In the genomic region with DNA sequence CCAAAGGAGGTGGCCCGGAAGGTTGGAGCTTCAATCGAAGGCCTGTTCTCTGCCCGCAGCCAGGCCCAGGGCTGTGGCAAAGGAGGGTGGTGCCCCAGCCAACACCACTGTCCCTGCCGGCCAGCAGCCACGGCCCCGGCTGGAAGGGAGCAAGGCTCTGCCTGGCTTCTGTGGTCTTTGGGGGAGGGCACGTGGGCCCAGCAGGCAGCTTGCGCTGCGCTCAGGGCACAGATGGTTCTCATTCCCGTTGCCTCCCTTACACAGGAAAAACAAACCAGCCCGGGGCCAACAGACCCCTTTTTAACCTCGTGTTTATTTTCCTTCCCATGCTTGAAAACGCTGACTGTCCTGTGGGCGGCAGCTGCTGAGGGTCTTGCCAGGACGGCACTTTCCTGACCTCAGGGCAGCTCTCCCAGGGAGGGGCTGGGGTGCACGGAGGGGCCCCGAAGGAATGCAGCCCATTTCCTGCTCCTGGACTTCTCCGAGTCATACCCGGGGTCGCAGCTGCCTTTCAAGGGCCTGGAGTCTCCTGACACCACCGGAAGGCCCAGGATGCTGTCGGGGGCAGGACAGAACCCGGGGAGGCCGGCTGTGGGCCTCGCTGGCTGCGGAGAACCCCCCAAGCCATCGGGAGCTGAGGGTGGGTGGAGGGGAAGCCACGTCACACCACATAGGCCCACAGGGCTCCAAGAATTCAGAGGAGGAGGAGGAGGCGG, we compare ENCODE assay signal across 9 cellular contexts. TPM values are rescaled to one million over a fixed set of nuclear protein-coding genes. Genes with fewer than 3 reads are reported as not detected.
DNase-seq lines count a peak whose midpoint lies in the region; ATAC-seq and TF ChIP-seq lines count a peak whose summit lies in the region.
"Had no signal": no experiment of that assay in that cellular context is flagged by ENCODE, and none has a peak within 500 bp of the region (broad histone marks: within the 10 kb centered on the region; RNA-seq: fewer than 3 reads in every experiment).

No MANE protein-coding gene starts in this region.

- CTCF ChIA-PET in AG04450 (lab: Charles Lee), result interaction anchor here (1.1 kb wide), 1 partner anchor 13 kb away, joined by 4 read pairs; no protein-coding TSS in a partner anchor
- CTCF ChIA-PET in Calu3 (lab: Charles Lee), result interaction anchor here (0.6 kb wide), 1 partner anchor 401 kb away, joined by 4 read pairs; no protein-coding TSS in a partner anchor

- intact Hi-C loops in Calu3 (cut with micrococcal nuclease; ENCODE audit: unreplicated experiment), result no loop called here

- BruUV-seq in Calu3 (replicated peaks; lab: Mats Ljungman, UMichigan), result no TSS peak

- TF ChIP-seq CTCF in AG04450 (IDR thresholded peaks at IDR 0.05; ENCODE audit: low read depth, low read length) (no peak; the same call in 1 of the 2 replicates), Calu3 (IDR thresholded peaks at IDR 0.05; ENCODE audit: unreplicated experiment) (no peak)

- no peak for ATAC-seq in effector memory CD8-positive, alpha-beta T cell (replicated peaks)
- ATAC-seq in HG02885 (IDR thresholded peaks at IDR 0.05; ENCODE audit: poor library complexity, unreplicated experiment), result no peak
- ATAC-seq in GM21367 (IDR thresholded peaks at IDR 0.05; ENCODE audit: unreplicated experiment), result no peak

- H3K4me3 ChIP-seq in AG04450 (ENCODE audit: low read depth, low read length), result peak overlapping the region; percentile 31
- no peak overlapping the region for H3K4me3 ChIP-seq in muscle layer of colon (ENCODE audit: low read depth in 1 of 2, low read length in 2 of 2)

- peak overlapping the region; percentile 67 to 74 for H3K4me3 Mint-ChIP-seq in effector memory CD8-positive, alpha-beta T cell
- no peak overlapping the region for H3K4me3 Mint-ChIP-seq in Calu3 (ENCODE audit: low read depth, unreplicated experiment)

- no peak overlapping the region for H3K9ac ChIP-seq in muscle layer of colon (ENCODE audit: low read length)

- H3K4me1 Mint-ChIP-seq in effector memory CD8-positive, alpha-beta T cell (ENCODE audit: low read depth in 2 of 2), result peaks cover 0 to 2% of the 10 kb centered on the region in 2 donors
- H3K4me1 Mint-ChIP-seq in Calu3 (ENCODE audit: low read depth, unreplicated experiment), result no peaks in the 10 kb centered on the region

- H3K4me1 ChIP-seq in muscle layer of colon (ENCODE audit: insufficient read depth, low read length), result peaks cover 24% of the 10 kb centered on the region

- no peaks in the 10 kb centered on the region for H3K27me3 Mint-ChIP-seq in effector memory CD8-positive, alpha-beta T cell
- no peaks in the 10 kb centered on the region for H3K27me3 Mint-ChIP-seq in Calu3 (ENCODE audit: unreplicated experiment)
- H3K27me3 Mint-ChIP-seq: activated CD4-positive, alpha-beta T cell treated with anti-CD3 and anti-CD28 coated beads for 36 hours had no signal

- H3K9me3 ChIP-seq in AG04450 (ENCODE audit: control insufficient read depth, insufficient read depth, low read length) (peaks cover 18% of the 10 kb centered on the region), muscle layer of colon (ENCODE audit: low read length) (no peaks in the 10 kb centered on the region)

- H3K36me3 Mint-ChIP-seq in effector memory CD8-positive, alpha-beta T cell (ENCODE audit: insufficient read depth), result no peaks in the 10 kb centered on the region
- no peaks in the 10 kb centered on the region for H3K36me3 Mint-ChIP-seq in Calu3 (ENCODE audit: insufficient read depth, unreplicated experiment)

- POLR2A ChIA-PET in AG04450 (lab: Yijun Ruan, JAX), result interaction anchor here (0.6 to 2.0 kb wide), 7 partner anchors 10 to 401 kb away, joined by 3 to 15 read pairs (median 4); a partner anchor contains a TSS

- H3K36me3 ChIP-seq in muscle layer of colon (ENCODE audit: insufficient read depth, low read length), result no peaks in the 10 kb centered on the region

- H3K27ac Mint-ChIP-seq in effector memory CD8-positive, alpha-beta T cell, result no peak overlapping the region
- H3K27ac Mint-ChIP-seq in Calu3 (ENCODE audit: unreplicated experiment), result no peak overlapping the region
- H3K27ac Mint-ChIP-seq: activated CD4-positive, alpha-beta T cell treated with anti-CD3 and anti-CD28 coated beads for 36 hours had no signal

- H3K27ac ChIP-seq in AG04450 (ENCODE audit: low read depth, low read length), result peak overlapping the region; percentile 100
- peak overlapping the region; percentile 39 for H3K27ac ChIP-seq in muscle layer of colon (ENCODE audit: low read depth, low read length)

- no peaks in the 10 kb centered on the region for H3K27me3 ChIP-seq in AG04450 (ENCODE audit: control insufficient read depth, insufficient read depth, low read length)
- no peaks in the 10 kb centered on the region for H3K27me3 ChIP-seq in muscle layer of colon (ENCODE audit: control insufficient read depth in 1 of 2, insufficient read depth in 2 of 2, low read length in 2 of 2)

- no peaks in the 10 kb centered on the region for H3K9me3 Mint-ChIP-seq in effector memory CD8-positive, alpha-beta T cell
- no peaks in the 10 kb centered on the region for H3K9me3 Mint-ChIP-seq in Calu3 (ENCODE audit: low read depth, unreplicated experiment)

- DNase-seq in AG04450 (ENCODE audit: low read depth, low spot score) (peak; percentile 90), NCI-H1694 (lab: John Stamatoyannopoulos, UW) (peak; percentile 58), HuH-7.5 (ENCODE audit: low spot score) (no peak), Calu3 (no peak)
- DNase-seq in effector memory CD8-positive, alpha-beta T cell, result no peak
- DNase-seq: activated CD4-positive, alpha-beta T cell treated with anti-CD3 and anti-CD28 coated beads for 36 hours had no signal

RNA-seq across cellular contexts. Expression of a gene that starts 1.1 kb away (rescaled TPM):
- polyA plus RNA-seq in AG04450 (2011; rRNA removed), result 22.5 and 32.8 TPM in 2 replicates
- polyA minus RNA-seq in AG04450 (2011; rRNA and poly(A)+ RNA removed), result 20.8 and 28.2 TPM in 2 replicates
- total RNA-seq in Calu3 (2022), result 3.9 and 5.7 TPM in 2 replicates

RNA-seq across cellular contexts. Expression of a gene that starts 22.3 kb away (rescaled TPM):
- polyA plus RNA-seq in AG04450 (2011; rRNA removed), result not detected in 2 replicates
- polyA minus RNA-seq in AG04450 (2011; rRNA and poly(A)+ RNA removed), result not detected in 2 replicates
- 0.44 and 0.73 TPM in 2 replicates for total RNA-seq in Calu3 (2022)

RNA-seq across cellular contexts. Expression of a gene that starts 37.3 kb away (rescaled TPM):
- polyA plus RNA-seq in AG04450 (2011; rRNA removed), result 3.7 and 4.7 TPM in 2 replicates
- 0.74 and 0.96 TPM in 2 replicates for polyA minus RNA-seq in AG04450 (2011; rRNA and poly(A)+ RNA removed)
- total RNA-seq in Calu3 (2022), result 22.5 and 26.4 TPM in 2 replicates

RNA-seq across cellular contexts. Expression of a gene that starts 47.2 kb away (rescaled TPM):
- 0.63 and 0.93 TPM in 2 replicates for polyA plus RNA-seq in AG04450 (2011; rRNA removed)
- polyA minus RNA-seq in AG04450 (2011; rRNA and poly(A)+ RNA removed), result 0.51 and 0.87 TPM in 2 replicates
- 1.2 and 1.6 TPM in 2 replicates for total RNA-seq in Calu3 (2022)

Comparison
In these comparisons a context has a peak if more than half of its experiments do, and no peak if none do; other contexts are left out.
1. DNase-seq: peak in AG04450 (single experiment) and NCI-H1694 (single experiment); none in effector memory CD8-positive, alpha-beta T cell (0 of 3), HuH-7.5 (single experiment) and Calu3 (single experiment).